ENCODE assay signal across 14 cellular contexts in the genomic region with DNA sequence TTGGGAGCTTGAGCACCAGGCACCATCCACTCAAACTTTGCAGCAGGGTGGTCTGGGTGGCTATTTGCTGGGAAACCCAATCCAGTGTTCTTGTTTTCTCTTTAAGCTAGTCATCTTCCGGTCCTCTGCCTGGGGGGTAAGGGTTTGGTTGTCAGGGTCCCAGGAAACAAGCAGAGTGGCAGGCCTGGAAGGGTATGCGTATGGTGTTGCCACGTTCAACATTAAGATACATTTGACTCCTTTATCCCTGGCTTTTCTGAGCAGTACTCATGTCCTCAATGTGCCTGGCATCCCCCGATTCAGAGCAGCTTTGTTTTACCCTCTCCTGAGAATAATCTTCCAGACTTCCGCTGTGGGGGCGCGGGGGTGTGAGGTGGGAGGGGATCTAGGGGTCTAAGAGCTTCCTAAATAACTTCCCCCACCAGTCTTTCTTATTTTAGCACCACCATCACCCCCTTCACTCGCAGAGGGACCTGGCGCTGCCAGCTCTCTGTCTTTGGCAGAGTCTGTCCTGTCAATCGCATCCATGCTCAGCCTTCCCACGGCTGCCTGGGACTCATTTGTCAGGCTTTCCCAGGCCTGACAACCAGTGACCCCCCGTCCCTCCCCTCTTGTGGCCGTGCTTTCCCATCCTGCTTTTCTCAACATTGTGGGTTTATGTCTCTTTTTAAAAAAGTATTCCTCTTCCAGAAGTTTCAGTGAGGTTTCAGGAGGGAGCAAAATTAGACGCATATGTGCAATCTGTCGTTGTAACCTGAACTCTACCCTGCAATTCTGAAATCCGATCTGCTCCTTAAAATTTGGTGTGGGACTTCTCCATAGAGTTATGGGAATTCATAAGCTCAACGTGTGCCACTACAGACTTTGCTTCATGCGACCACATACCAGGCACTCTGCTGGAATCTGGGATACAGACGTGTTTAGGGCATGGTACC. TPM values are rescaled to one million over a fixed set of nuclear protein-coding genes. Genes with fewer than 3 reads are reported as not detected.
A peak's percentile ranks its signal among the peaks of the same experiment; 100 is the strongest.
DNase-seq lines count a peak whose midpoint lies in the region; ATAC-seq and TF ChIP-seq lines count a peak whose summit lies in the region.
"Had no signal": no experiment of that assay in that cellular context is flagged by ENCODE, and none has a peak within 500 bp of the region (broad histone marks: within the 10 kb centered on the region; RNA-seq: fewer than 3 reads in every experiment).

No MANE protein-coding gene starts in this region.

- intact Hi-C loops in Right ventricle myocardium superior (cut with DNase I) (no loop called here), Right ventricle myocardium inferior (cut with DNase I) (no loop called here)
- intact Hi-C loops in CD4-positive, alpha-beta memory T cell (cut with micrococcal nuclease): no loop called here

- H3K4me2 ChIP-seq in mesenchymal stem cell (ENCODE audit: low read length, poor library complexity, severe bottlenecking): no peak overlapping the region

- POLR2A ChIA-PET in CD4-positive, alpha-beta memory T cell (lab: Charles Lee; ENCODE audit: partially characterized antibody): no interaction called here

- H2AK5ac ChIP-seq in mesenchymal stem cell (ENCODE audit: low read length, severe bottlenecking): no peak overlapping the region

- H3K14ac ChIP-seq in mesenchymal stem cell (ENCODE audit: low read length in 2 of 2): no peak overlapping the region

- peaks cover 24% of the 10 kb centered on the region for H3K4me1 Mint-ChIP-seq in chondrocyte (ENCODE audit: low read depth)
- H3K4me1 Mint-ChIP-seq in CD4-positive, alpha-beta memory T cell: peaks cover 0 to 2% (median under 1%) of the 10 kb centered on the region in 4 donors

- no peak overlapping the region for H3K27ac ChIP-seq in mesenchymal stem cell (ENCODE audit: low read length, poor library complexity, severe bottlenecking)
- no peak overlapping the region for H3K27ac ChIP-seq in CD4-positive, alpha-beta memory T cell (ENCODE audit: low read depth, low read length)

- no peaks in the 10 kb centered on the region for H3K36me3 Mint-ChIP-seq in chondrocyte (ENCODE audit: low read depth)
- H3K36me3 Mint-ChIP-seq in CD4-positive, alpha-beta memory T cell: no peaks in the 10 kb centered on the region

- H3K27me3 ChIP-seq in mesenchymal stem cell (ENCODE audit: control insufficient read depth in 1 of 2, insufficient read depth in 1 of 2, low read length in 2 of 2): no peaks in the 10 kb centered on the region
- H3K27me3 ChIP-seq in CD4-positive, alpha-beta memory T cell (ENCODE audit: insufficient read depth, low read length): no peaks in the 10 kb centered on the region
- H3K27me3 ChIP-seq: tibial artery had no signal

- H3K9ac ChIP-seq in mesenchymal stem cell (ENCODE audit: low read length): no peak overlapping the region

- no peaks in the 10 kb centered on the region for H3K9me3 ChIP-seq in mesenchymal stem cell (ENCODE audit: control insufficient read depth, low read length)
- no peaks in the 10 kb centered on the region for H3K9me3 ChIP-seq in CD4-positive, alpha-beta memory T cell (ENCODE audit: control insufficient read depth in 1 of 2, low read length in 2 of 2)
- H3K9me3 ChIP-seq: tibial artery had no signal

- no peak overlapping the region for H3K23ac ChIP-seq in mesenchymal stem cell (ENCODE audit: low read length in 2 of 2)

- peaks cover 2% of the 10 kb centered on the region for H3K4me1 ChIP-seq in mesenchymal stem cell (ENCODE audit: control insufficient read depth, insufficient read depth, low read depth, low read length)
- no peaks in the 10 kb centered on the region for H3K4me1 ChIP-seq in CD4-positive, alpha-beta memory T cell (ENCODE audit: insufficient read depth, low read length)

- H3K79me1 ChIP-seq in mesenchymal stem cell (replicated peaks; ENCODE audit: low read length, poor library complexity, severe bottlenecking): no peaks in the 10 kb centered on the region

- H3K18ac ChIP-seq in mesenchymal stem cell (ENCODE audit: low read depth in 1 of 2, low read length in 2 of 2): no peak overlapping the region

- H2BK12ac ChIP-seq in mesenchymal stem cell (ENCODE audit: low read length in 2 of 2): no peak overlapping the region

- H2AFZ ChIP-seq in mesenchymal stem cell (ENCODE audit: low read depth, low read length): no peak overlapping the region

- no peaks in the 10 kb centered on the region for H3K27me3 Mint-ChIP-seq in chondrocyte (ENCODE audit: low read depth)
- H3K27me3 Mint-ChIP-seq in CD4-positive, alpha-beta memory T cell: peaks cover 2 to 8% of the 10 kb centered on the region in 2 donors

- peak overlapping the region; percentile 73 for H3K27ac Mint-ChIP-seq in chondrocyte (ENCODE audit: unreplicated experiment)
- H3K27ac Mint-ChIP-seq in CD4-positive, alpha-beta memory T cell: no peak overlapping the region

- DNase-seq in Right ventricle myocardium superior: peak; percentile 51
- DNase-seq in Right ventricle myocardium inferior (ENCODE audit: missing footprints): no peak
- no peak for DNase-seq in chondrocyte (ENCODE audit: low spot score)
- DNase-seq in mesenchymal stem cell: no peak
- DNase-seq in CD4-positive, alpha-beta memory T cell: no peak
- DNase-seq: activated T-cell treated with anti-CD3 and anti-CD28 coated beads for 4 hours, DMS153, kidney glomerular epithelial cell, OCI-M1, tibial artery had no signal

- H4K91ac ChIP-seq in mesenchymal stem cell (ENCODE audit: low read length): no peak overlapping the region

- H3K4me3 ChIP-seq in mesenchymal stem cell (ENCODE audit: insufficient read depth in 1 of 2, low read depth in 1 of 2, low read length in 2 of 2): no peak overlapping the region
- no peak overlapping the region for H3K4me3 ChIP-seq in CD4-positive, alpha-beta memory T cell (ENCODE audit: low read length in 2 of 2)

- ATAC-seq in Right ventricle myocardium superior (ENCODE audit: poor library complexity) (peak; percentile 59), Right ventricle myocardium inferior (no peak), GM21723 (IDR thresholded peaks at IDR 0.05; ENCODE audit: unreplicated experiment) (no peak), HG02970 (IDR thresholded peaks at IDR 0.05; ENCODE audit: low FRiP score, unreplicated experiment) (no peak), GM19035 (IDR thresholded peaks at IDR 0.05; ENCODE audit: unreplicated experiment) (no peak)
- ATAC-seq: activated CD4-positive, CD25-positive, alpha-beta regulatory T cell treated with anti-CD3 and anti-CD28 coated beads, Interleukin-2, amount 50 U/mL, for 24 hours had no signal

- H3K9me3 Mint-ChIP-seq in chondrocyte (ENCODE audit: low read depth): no peaks in the 10 kb centered on the region
- H3K9me3 Mint-ChIP-seq in CD4-positive, alpha-beta memory T cell: peaks cover 0 to 3% (median 0%) of the 10 kb centered on the region in 8 donors

- H2BK5ac ChIP-seq in mesenchymal stem cell (ENCODE audit: low read depth, low read length, poor library complexity, severe bottlenecking): no peak overlapping the region

- no peak overlapping the region for H3K4ac ChIP-seq in mesenchymal stem cell (ENCODE audit: low read depth in 1 of 2, low read length in 2 of 2)

- H2BK120ac ChIP-seq in mesenchymal stem cell (ENCODE audit: low read depth, low read length): no peak overlapping the region

- peak overlapping the region; percentile 47 for H3K4me3 Mint-ChIP-seq in chondrocyte (ENCODE audit: unreplicated experiment)
- no peak overlapping the region for H3K4me3 Mint-ChIP-seq in CD4-positive, alpha-beta memory T cell

- no peak for TF ChIP-seq CTCF in chondrocyte (IDR thresholded peaks at IDR 0.05)

- H2BK15ac ChIP-seq in mesenchymal stem cell (ENCODE audit: low read depth, poor library complexity, severe bottlenecking): no peak overlapping the region

- CTCF ChIA-PET in CD4-positive, alpha-beta memory T cell (lab: Charles Lee; ENCODE audit: partially characterized antibody): interaction anchor here (0.8 to 4.3 kb wide), 3 partner anchors 10 to 72 kb away, joined by 3 to 40 read pairs (median 3); no protein-coding TSS in a partner anchor

- H3K36me3 ChIP-seq in mesenchymal stem cell (ENCODE audit: control insufficient read depth in 1 of 2, insufficient read depth in 2 of 2, low read depth in 1 of 2, low read length in 2 of 2): no peaks in the 10 kb centered on the region
- no peaks in the 10 kb centered on the region for H3K36me3 ChIP-seq in CD4-positive, alpha-beta memory T cell (ENCODE audit: insufficient read depth, low read length)
- H3K36me3 ChIP-seq: tibial artery had no signal

- 85% methylated on average over 15 of the region's 19 CpGs for WGBS in mesenchymal stem cell

- peak overlapping the region; percentile 30 for H4K8ac ChIP-seq in mesenchymal stem cell (ENCODE audit: low read length)

RNA-seq across cellular contexts. Expression of gene RBFOX2, which starts 27.0 kb away (rescaled TPM):
- total RNA-seq in Right ventricle myocardium superior (74.4 TPM), Right ventricle myocardium inferior (84.4 TPM), chondrocyte (140 to 148 TPM (median 147 TPM) in 3 replicates)
- 115 TPM for polyA plus RNA-seq in mesenchymal stem cell (2013, experiment 1 of 2)
- 114 TPM for polyA plus RNA-seq in mesenchymal stem cell (2013, experiment 2 of 2)
- total RNA-seq in CD4-positive, alpha-beta memory T cell: 1 to 10 TPM in 1 of 2 experiments, under 1 TPM in 1; 0.99 to 1.0 TPM
- 1 to 10 TPM in 1 of 2 donors, under 1 TPM in 1; 0.68 to 1.3 TPM for polyA plus RNA-seq in CD4-positive, alpha-beta memory T cell

Comparison
In these comparisons a context has a peak if more than half of its experiments do, and no peak if none do; other contexts are left out.
1. RNA of gene RBFOX2, which starts 27.0 kb away (total RNA-seq): 140 to 148 TPM in chondrocyte, 84.4 TPM in Right ventricle myocardium inferior (single experiment) and 74.4 TPM in Right ventricle myocardium superior (single experiment); 0.99 to 1.0 TPM in CD4-positive, alpha-beta memory T cell; every median in the first group is over 10 times any median in the second.